In genomic region chr12:81627336-81628189, GRCh38 we compare ENCODE assay signal across 7 cellular contexts.
DNase-seq lines count a peak whose midpoint lies in the region; ATAC-seq and TF ChIP-seq lines count a peak whose summit lies in the region.

No MANE protein-coding gene starts in this region.

- no peaks in the 10 kb centered on the region for H3K27me3 ChIP-seq in MG63

- peak; percentile 27; the same call in 1 of the 2 replicates for TF ChIP-seq CTCF in GM12874 (IDR thresholded peaks at IDR 0.05; ENCODE audit: insufficient read depth, low read depth, low read length)
- TF ChIP-seq CTCF in WTC11 (IDR thresholded peaks at IDR 0.05) = peak; percentile 41

- no peak overlapping the region for H3K27ac Mint-ChIP-seq in WTC11

- no peak overlapping the region for H3K4me3 Mint-ChIP-seq in WTC11

- H3K9me3 Mint-ChIP-seq in WTC11 = no peaks in the 10 kb centered on the region

- no peaks in the 10 kb centered on the region for H3K9me3 ChIP-seq in MG63

- H3K36me3 Mint-ChIP-seq in WTC11 = no peaks in the 10 kb centered on the region

- POLR2A ChIA-PET in WTC11 (lab: Charles Lee) = interaction anchor here (0.6 kb wide), 2 partner anchors 85 to 203 kb away, joined by 5 read pairs; no protein-coding TSS in a partner anchor

- H3K4me1 Mint-ChIP-seq in WTC11 = no peaks in the 10 kb centered on the region

- no peaks in the 10 kb centered on the region for H3K27me3 Mint-ChIP-seq in WTC11 (ENCODE audit: low read depth)

- ATAC-seq in WTC11 (peak; percentile 28; the same call in 1 of the 2 replicates), GM18870 (IDR thresholded peaks at IDR 0.05; ENCODE audit: unreplicated experiment) (no peak)

- H3K4me3 ChIP-seq in MG63 = no peak overlapping the region

- CTCF ChIA-PET in WTC11 (lab: Charles Lee) = interaction anchor here (0.7 to 1.9 kb wide), 3 partner anchors 16 to 176 kb away, joined by 3 to 9 read pairs (median 3); no protein-coding TSS in a partner anchor

- DNase-seq in NCI-H1930 (lab: John Stamatoyannopoulos, UW) (peak; percentile 11), WTC11 (ENCODE audit: low spot score) (no peak), iPS-NIHi7 (ENCODE audit: extremely low spot score) (peak; percentile 22), MG63 (no peak), UCSD-AML1 (lab: John Stamatoyannopoulos, UW; ENCODE audit: unreplicated experiment) (no peak)

- no peaks in the 10 kb centered on the region for H3K36me3 ChIP-seq in MG63

TF ChIP-seq in WTC11, 78 proteins besides CTCF, POLR2A, EP300 and RAD21:
- TF ChIP-seq SMAD4 (CRISPR knock-in tag; IDR thresholded peaks at IDR 0.05) (no peak), SOX15 (CRISPR knock-in tag; IDR thresholded peaks at IDR 0.05) (no peak), ZNF423 (CRISPR knock-in tag; IDR thresholded peaks at IDR 0.05) (no peak), TEAD1 (CRISPR knock-in tag; IDR thresholded peaks at IDR 0.05) (no peak), ZNF232 (CRISPR knock-in tag; IDR thresholded peaks at IDR 0.05) (no peak), FOXP4 (CRISPR knock-in tag; IDR thresholded peaks at IDR 0.05) (no peak), ESRRA (CRISPR knock-in tag; IDR thresholded peaks at IDR 0.05; ENCODE audit: borderline replicate concordance) (no peak), E2F4 (CRISPR knock-in tag; IDR thresholded peaks at IDR 0.05; ENCODE audit: borderline replicate concordance, low read depth) (no peak), ZSCAN18 (CRISPR knock-in tag; IDR thresholded peaks at IDR 0.05) (no peak)

Comparison
In these comparisons a context has a peak if more than half of its experiments do, and no peak if none do; other contexts are left out.
1. DNase-seq: peak in NCI-H1930 (2 of 2) and iPS-NIHi7 (single experiment); none in WTC11 (single experiment), MG63 (single experiment) and UCSD-AML1 (single experiment).